8 cellular contexts compared by ENCODE assay signal in the genomic region with DNA sequence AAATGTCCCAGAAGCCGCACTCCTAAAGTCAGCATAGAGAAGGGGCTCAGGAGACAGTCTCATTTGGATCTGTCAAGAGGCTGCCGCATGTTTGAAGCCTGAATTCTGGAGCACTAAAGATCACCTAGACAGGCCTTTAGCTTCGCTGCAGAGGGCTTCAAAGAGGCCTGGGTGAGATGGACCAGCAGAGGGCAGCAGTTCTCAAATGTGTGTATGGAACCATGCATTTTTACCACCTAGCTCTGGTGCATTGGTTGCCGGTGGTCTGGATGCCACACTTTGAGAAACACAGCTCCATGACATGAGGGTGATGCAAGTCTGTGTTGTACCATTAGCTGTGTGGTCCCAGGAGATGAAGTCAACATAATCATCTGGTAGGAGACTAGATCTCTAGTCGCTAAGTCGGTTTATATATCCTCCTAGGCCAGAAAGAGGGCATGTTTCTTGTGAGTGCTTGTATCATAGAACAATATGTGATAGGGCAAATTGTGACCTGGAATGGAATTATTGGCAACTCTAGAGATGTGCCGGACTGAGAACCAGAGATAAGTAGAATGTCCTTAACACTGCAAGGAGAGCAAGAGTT.
A peak's percentile ranks its signal among the peaks of the same experiment; 100 is the strongest.
DNase-seq lines count a peak whose midpoint lies in the region; ATAC-seq, FAIRE-seq and TF ChIP-seq lines count a peak whose summit lies in the region.

No MANE protein-coding gene starts in this region.

- H3K4me3 ChIP-seq in endothelial cell of umbilical vein (replicated peaks in 1 of 3; ENCODE audit: insufficient read depth in 1 of 3, low read depth in 1 of 3, low read length in 3 of 3): no peak overlapping the region

- intact Hi-C loops in endothelial cell of umbilical vein (cut with micrococcal nuclease): loop anchor here (1.0 to 5.0 kb wide), 3 partner anchors 114 to 185 kb away; no protein-coding TSS in a partner anchor

- TF ChIP-seq POLR2A in endothelial cell of umbilical vein (IDR thresholded peaks at IDR 0.05; ENCODE audit: low read depth, low read length): no peak

- H3K4me2 ChIP-seq in endothelial cell of umbilical vein (ENCODE audit: insufficient read depth, low read length): no peak overlapping the region

- H3K27me3 ChIP-seq in endothelial cell of umbilical vein (ENCODE audit: control insufficient read depth in 2 of 2, insufficient read depth in 2 of 2, low read length in 2 of 2): peaks cover 2 to 4% of the 10 kb centered on the region in 2 experiments

- no peak overlapping the region for H3K27ac ChIP-seq in endothelial cell of umbilical vein (ENCODE audit: insufficient read depth, low read depth, low read length)

- no peaks in the 10 kb centered on the region for H3K36me3 ChIP-seq in endothelial cell of umbilical vein (ENCODE audit: control insufficient read depth in 2 of 2, extremely low read depth in 1 of 2, insufficient read depth in 2 of 2, low read length in 2 of 2)

- no peak overlapping the region for H3K9ac ChIP-seq in endothelial cell of umbilical vein (replicated peaks; ENCODE audit: extremely low read depth, insufficient read depth, low read length)

- peak; percentile 80 to 85 for TF ChIP-seq CTCF in endothelial cell of umbilical vein (IDR thresholded peaks at IDR 0.05; ENCODE audit: extremely low read depth in 1 of 2, insufficient read depth in 1 of 2, low read depth in 1 of 2, low read length in 2 of 2)

- no peaks in the 10 kb centered on the region for H3K79me2 ChIP-seq in endothelial cell of umbilical vein (ENCODE audit: control insufficient read depth, insufficient read depth, low read length)

- POLR2A ChIA-PET in endothelial cell of umbilical vein (lab: Charles Lee): no interaction called here

- H2AFZ ChIP-seq in endothelial cell of umbilical vein (ENCODE audit: low read depth, low read length): no peak overlapping the region

- FAIRE-seq in endothelial cell of umbilical vein (lab: Jason Lieb, UNC): peak; percentile 83

- H3K9me1 ChIP-seq in endothelial cell of umbilical vein (replicated peaks; ENCODE audit: control insufficient read depth, extremely low read depth, insufficient read depth, low read length): no peaks in the 10 kb centered on the region

- dilution Hi-C loops in endothelial cell of umbilical vein (cut with MboI; ENCODE audit: extremely low pct_ligation_motif_present, low sequenced_read_pairs): no loop called here

- peak; percentile 59 for DNase-seq in AG08395 (ENCODE audit: low spot score)
- peak; percentile 49 for DNase-seq in NOMO-1 treated with DMSO at 0.1 percent for 48 hours (lab: John Stamatoyannopoulos, UW; ENCODE audit: unreplicated experiment)
- DNase-seq in activated CD8-positive, alpha-beta memory T cell treated with anti-CD3 and anti-CD28 coated beads for 4 hours (ENCODE audit: low read depth in 2 of 2): peak; percentile 57 to 64
- DNase-seq in endothelial cell of umbilical vein (ENCODE audit: low read depth, low spot score): peak; percentile 56
- DNase-seq in myocyte (ENCODE audit: low read depth): peak; percentile 67
- peak; percentile 89 for DNase-seq in stimulated activated CD8-positive, alpha-beta memory T cell treated with anti-CD3 and anti-CD28 coated beads, Interleukin-4, amount 100 ng/mL, for 48 hours

- no peaks in the 10 kb centered on the region for H3K9me3 ChIP-seq in endothelial cell of umbilical vein (replicated peaks; ENCODE audit: control insufficient read depth, insufficient read depth, low read length)

- H3K4me1 ChIP-seq in endothelial cell of umbilical vein (ENCODE audit: control insufficient read depth, extremely low read depth, insufficient read depth, low read length): no peaks in the 10 kb centered on the region

- no peaks in the 10 kb centered on the region for H4K20me1 ChIP-seq in endothelial cell of umbilical vein (replicated peaks; ENCODE audit: control insufficient read depth, extremely low read depth, insufficient read depth, low read length)

- BruUV-seq in endothelial cell of umbilical vein (replicated peaks; lab: Mats Ljungman, UMichigan): no TSS peak

- ATAC-seq in GM18861 (IDR thresholded peaks at IDR 0.05; ENCODE audit: unreplicated experiment) (peak; percentile 67), HG03571 (IDR thresholded peaks at IDR 0.05; ENCODE audit: unreplicated experiment) (peak; percentile 56)

- CTCF ChIA-PET in endothelial cell of umbilical vein (lab: Charles Lee): interaction anchor here (0.6 to 8.7 kb wide), 50 partner anchors 8 to 684 kb away, joined by 3 to 124 read pairs (median 4); a partner anchor contains a TSS

TF ChIP-seq in endothelial cell of umbilical vein, 7 proteins besides CTCF, POLR2A, EP300 and RAD21:
- TF ChIP-seq GATA2 (IDR thresholded peaks at IDR 0.05; ENCODE audit: insufficient read depth, insufficient read length, low read depth, low read length) (no peak), EZH2 (IDR thresholded peaks at IDR 0.05; ENCODE audit: borderline replicate concordance, low read depth, low read length, severe bottlenecking) (no peak), POLR2AphosphoS5 (IDR thresholded peaks at IDR 0.05; ENCODE audit: insufficient read depth, low read depth, low read length) (no peak), FOS (IDR thresholded peaks at IDR 0.05; ENCODE audit: borderline replicate concordance, insufficient read depth, low read length) (no peak), JUN (IDR thresholded peaks at IDR 0.05; ENCODE audit: borderline replicate concordance, insufficient read depth, insufficient read length, low read depth) (no peak), MYC (IDR thresholded peaks at IDR 0.05; ENCODE audit: low read depth, low read length) (no peak)
- TF ChIP-seq, protein P1, sequence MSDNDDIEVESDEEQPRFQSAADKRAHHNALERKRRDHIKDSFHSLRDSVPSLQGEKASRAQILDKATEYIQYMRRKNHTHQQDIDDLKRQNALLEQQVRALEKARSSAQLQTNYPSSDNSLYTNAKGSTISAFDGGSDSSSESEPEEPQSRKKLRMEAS (IDR thresholded peaks at IDR 0.05; ENCODE audit: insufficient read depth, insufficient read length): no peak
